In the genomic region with DNA sequence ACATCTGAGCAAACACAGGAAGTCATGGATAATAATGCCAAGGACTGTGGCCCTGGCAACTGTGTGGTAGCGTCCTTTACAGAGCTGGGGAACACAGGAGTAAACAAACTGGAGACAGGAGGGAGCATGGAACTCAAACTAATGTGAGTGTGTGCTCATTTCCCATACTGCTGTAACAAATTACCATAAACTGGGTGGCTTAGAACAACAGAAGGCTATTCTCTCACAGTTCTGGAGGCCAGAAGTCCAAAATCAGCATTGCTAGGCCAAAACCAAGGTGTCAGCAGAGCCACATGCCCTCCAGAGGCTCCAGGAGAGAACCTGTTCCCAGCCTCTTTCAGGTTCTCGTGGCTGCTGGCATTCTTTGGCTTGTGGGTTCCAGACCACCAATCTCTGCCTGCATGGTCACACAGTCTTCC, we compare ENCODE assay signal across 18 cellular contexts.
DNase-seq lines count a peak whose midpoint lies in the region; ATAC-seq, FAIRE-seq and TF ChIP-seq lines count a peak whose summit lies in the region.
"Had no signal": no experiment of that assay in that cellular context is flagged by ENCODE, and none has a peak within 500 bp of the region (broad histone marks: within the 10 kb centered on the region; RNA-seq: fewer than 3 reads in every experiment).

No MANE protein-coding gene starts in this region.

- no peak overlapping the region for H3K4me3 Mint-ChIP-seq in WTC11
- no peak overlapping the region for H3K4me3 Mint-ChIP-seq in immature natural killer cell
- H3K4me3 Mint-ChIP-seq: neural crest cell had no signal

- no peaks in the 10 kb centered on the region for H4K20me1 ChIP-seq in smooth muscle cell (ENCODE audit: low read depth)

- H3K79me2 ChIP-seq in smooth muscle cell (ENCODE audit: low read depth) = peaks cover 26% of the 10 kb centered on the region

- H3K27ac Mint-ChIP-seq in WTC11 (peak overlapping the region; percentile 57), immature natural killer cell (peak overlapping the region in 5 of 6 donors; percentile 40 to 76 (median 67))
- H3K27ac Mint-ChIP-seq: activated naive CD4-positive, alpha-beta T cell treated with anti-CD3 and anti-CD28 coated beads, Interleukin-2, amount 50 U/mL, for 72 hours had no signal

- intact Hi-C loops in kidney (cut with DNase I) = no loop called here

- peak overlapping the region; percentile 71 for H3K4me2 ChIP-seq in smooth muscle cell

- no peaks in the 10 kb centered on the region for H3K27me3 ChIP-seq in smooth muscle cell (ENCODE audit: low read depth)
- H3K27me3 ChIP-seq: Peyer's patch, right atrium auricular region had no signal

- peak; percentile 49 for DNase-seq in NCI-H146 (lab: John Stamatoyannopoulos, UW)
- DNase-seq in WTC11 (ENCODE audit: low spot score) = no peak
- DNase-seq in immature natural killer cell = no peak
- no peak for DNase-seq in smooth muscle cell (lab: John Stamatoyannopoulos, UW; ENCODE audit: unreplicated experiment)
- no peak for DNase-seq in kidney
- DNase-seq in NOMO-1 treated with DMSO at 0.1 percent for 48 hours (lab: John Stamatoyannopoulos, UW; ENCODE audit: unreplicated experiment) = no peak
- DNase-seq in activated gamma-delta T cell (lab: John Stamatoyannopoulos, UW) = no peak
- DNase-seq: mesendoderm, Peyer's patch had no signal

- H3K4me3 ChIP-seq in smooth muscle cell = no peak overlapping the region
- H3K4me3 ChIP-seq in kidney (ENCODE audit: low read length in 2 of 2) = no peak overlapping the region
- H3K4me3 ChIP-seq: coronary artery, Peyer's patch, right atrium auricular region had no signal

- CTCF ChIA-PET in WTC11 (lab: Charles Lee) = interaction anchor here (1.2 kb wide), 1 partner anchor 15 kb away, joined by 4 read pairs; no protein-coding TSS in a partner anchor

- H3K36me3 ChIP-seq in smooth muscle cell (ENCODE audit: low read depth) = no peaks in the 10 kb centered on the region
- H3K36me3 ChIP-seq in kidney (ENCODE audit: control insufficient read depth in 1 of 2, insufficient read depth in 2 of 2, low read length in 2 of 2) = no peaks in the 10 kb centered on the region
- H3K36me3 ChIP-seq: Peyer's patch, right atrium auricular region had no signal

- no peaks in the 10 kb centered on the region for H3K9me3 Mint-ChIP-seq in WTC11
- H3K9me3 Mint-ChIP-seq in immature natural killer cell = no peaks in the 10 kb centered on the region
- H3K9me3 Mint-ChIP-seq: activated naive CD4-positive, alpha-beta T cell treated with anti-CD3 and anti-CD28 coated beads, Interleukin-2, amount 50 U/mL, for 72 hours; neural crest cell had no signal

- H3K27me3 Mint-ChIP-seq in WTC11 (ENCODE audit: low read depth) (no peaks in the 10 kb centered on the region), immature natural killer cell (ENCODE audit: low read depth in 3 of 3) (peaks cover 2 to 8% (median 5%) of the 10 kb centered on the region in 3 donors)

- 47% methylated on average over 2 of the region's 2 CpGs for WGBS in smooth muscle cell (ENCODE audit: low lambda C conversion rate)

- H3K9me3 ChIP-seq in smooth muscle cell (replicated peaks; ENCODE audit: low read depth) (no peaks in the 10 kb centered on the region), kidney (ENCODE audit: control insufficient read depth in 1 of 2, low read length in 2 of 2) (no peaks in the 10 kb centered on the region)
- H3K9me3 ChIP-seq: Peyer's patch, right atrium auricular region had no signal

- no peak for FAIRE-seq in kidney (lab: Jason Lieb, UNC)
- FAIRE-seq: G401.6, GM12892, TTC549 had no signal

- ATAC-seq in WTC11 (no peak), GM19395 (IDR thresholded peaks at IDR 0.05; ENCODE audit: unreplicated experiment) (no peak)
- ATAC-seq: activated naive CD4-positive, alpha-beta T cell treated with anti-CD3 and anti-CD28 coated beads, Interleukin-2, amount 50 U/mL, for 72 hours had no signal

- H2AFZ ChIP-seq in smooth muscle cell (ENCODE audit: low read depth) = no peak overlapping the region

- H3F3A ChIP-seq in smooth muscle cell (ENCODE audit: low read depth) = peaks cover 23% of the 10 kb centered on the region

- POLR2A ChIA-PET in WTC11 (lab: Charles Lee) = interaction anchor here (0.7 kb wide), 1 partner anchor 1053 kb away, joined by 6 read pairs; no protein-coding TSS in a partner anchor

- H3K4me1 ChIP-seq in smooth muscle cell (ENCODE audit: low read depth) = peaks cover 37% of the 10 kb centered on the region
- peaks cover 11 to 19% of the 10 kb centered on the region in 2 donors for H3K4me1 ChIP-seq in kidney (ENCODE audit: control insufficient read depth in 1 of 2, insufficient read depth in 1 of 2, low read depth in 1 of 2, low read length in 2 of 2)

- peak overlapping the region; percentile 85 for H3K27ac ChIP-seq in smooth muscle cell (ENCODE audit: low read depth)
- no peak overlapping the region for H3K27ac ChIP-seq in kidney (ENCODE audit: low read depth in 2 of 2, low read length in 2 of 2)
- H3K27ac ChIP-seq: epithelial cell of prostate, Peyer's patch, right atrium auricular region had no signal

- H3K36me3 Mint-ChIP-seq in WTC11 = no peaks in the 10 kb centered on the region
- peaks cover 16 to 46% (median 33%) of the 10 kb centered on the region in 3 donors for H3K36me3 Mint-ChIP-seq in immature natural killer cell
- H3K36me3 Mint-ChIP-seq: activated naive CD4-positive, alpha-beta T cell treated with anti-CD3 and anti-CD28 coated beads, Interleukin-2, amount 50 U/mL, for 72 hours had no signal

- no peak for TF ChIP-seq CTCF in WTC11 (IDR thresholded peaks at IDR 0.05)
- TF ChIP-seq CTCF in smooth muscle cell (IDR thresholded peaks at IDR 0.05; ENCODE audit: borderline replicate concordance, insufficient read depth, poor library complexity, severe bottlenecking) = no peak
- no peak for TF ChIP-seq CTCF in kidney (IDR thresholded peaks at IDR 0.05; ENCODE audit: borderline replicate concordance, extremely low read depth, insufficient read depth)

- H3K9ac ChIP-seq in smooth muscle cell (ENCODE audit: low read depth) = peak overlapping the region; percentile 38
- H3K9ac ChIP-seq in kidney (ENCODE audit: low read length in 2 of 2) = no peak overlapping the region

- peaks cover 57% of the 10 kb centered on the region for H3K4me1 Mint-ChIP-seq in WTC11
- peaks cover 94 to 97% of the 10 kb centered on the region in 2 donors for H3K4me1 Mint-ChIP-seq in immature natural killer cell

TF ChIP-seq in WTC11, 78 proteins besides CTCF, POLR2A, EP300 and RAD21 (continues in another document):
- TF ChIP-seq CREM (CRISPR knock-in tag; IDR thresholded peaks at IDR 0.05) (no peak), ZNF416 (CRISPR knock-in tag; IDR thresholded peaks at IDR 0.05) (no peak), ZNF281 (CRISPR knock-in tag; IDR thresholded peaks at IDR 0.05) (no peak), MYBL2 (CRISPR knock-in tag; IDR thresholded peaks at IDR 0.05) (no peak), JUN (CRISPR knock-in tag; IDR thresholded peaks at IDR 0.05) (no peak), E2F5 (CRISPR knock-in tag; IDR thresholded peaks at IDR 0.05) (no peak)
- TF ChIP-seq, protein P1, sequence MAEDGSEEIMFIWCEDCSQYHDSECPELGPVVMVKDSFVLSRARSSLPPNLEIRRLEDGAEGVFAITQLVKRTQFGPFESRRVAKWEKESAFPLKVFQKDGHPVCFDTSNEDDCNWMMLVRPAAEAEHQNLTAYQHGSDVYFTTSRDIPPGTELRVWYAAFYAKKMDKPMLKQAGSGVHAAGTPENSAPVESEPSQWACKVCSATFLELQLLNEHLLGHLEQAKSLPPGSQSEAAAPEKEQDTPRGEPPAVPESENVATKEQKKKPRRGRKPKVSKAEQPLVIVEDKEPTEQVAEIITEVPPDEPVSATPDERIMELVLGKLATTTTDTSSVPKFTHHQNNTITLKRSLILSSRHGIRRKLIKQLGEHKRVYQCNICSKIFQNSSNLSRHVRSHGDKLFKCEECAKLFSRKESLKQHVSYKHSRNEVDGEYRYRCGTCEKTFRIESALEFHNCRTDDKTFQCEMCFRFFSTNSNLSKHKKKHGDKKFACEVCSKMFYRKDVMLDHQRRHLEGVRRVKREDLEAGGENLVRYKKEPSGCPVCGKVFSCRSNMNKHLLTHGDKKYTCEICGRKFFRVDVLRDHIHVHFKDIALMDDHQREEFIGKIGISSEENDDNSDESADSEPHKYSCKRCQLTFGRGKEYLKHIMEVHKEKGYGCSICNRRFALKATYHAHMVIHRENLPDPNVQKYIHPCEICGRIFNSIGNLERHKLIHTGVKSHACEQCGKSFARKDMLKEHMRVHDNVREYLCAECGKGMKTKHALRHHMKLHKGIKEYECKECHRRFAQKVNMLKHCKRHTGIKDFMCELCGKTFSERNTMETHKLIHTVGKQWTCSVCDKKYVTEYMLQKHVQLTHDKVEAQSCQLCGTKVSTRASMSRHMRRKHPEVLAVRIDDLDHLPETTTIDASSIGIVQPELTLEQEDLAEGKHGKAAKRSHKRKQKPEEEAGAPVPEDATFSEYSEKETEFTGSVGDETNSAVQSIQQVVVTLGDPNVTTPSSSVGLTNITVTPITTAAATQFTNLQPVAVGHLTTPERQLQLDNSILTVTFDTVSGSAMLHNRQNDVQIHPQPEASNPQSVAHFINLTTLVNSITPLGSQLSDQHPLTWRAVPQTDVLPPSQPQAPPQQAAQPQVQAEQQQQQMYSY (CRISPR knock-in tag; IDR thresholded peaks at IDR 0.05) = no peak
